In the genomic region with DNA sequence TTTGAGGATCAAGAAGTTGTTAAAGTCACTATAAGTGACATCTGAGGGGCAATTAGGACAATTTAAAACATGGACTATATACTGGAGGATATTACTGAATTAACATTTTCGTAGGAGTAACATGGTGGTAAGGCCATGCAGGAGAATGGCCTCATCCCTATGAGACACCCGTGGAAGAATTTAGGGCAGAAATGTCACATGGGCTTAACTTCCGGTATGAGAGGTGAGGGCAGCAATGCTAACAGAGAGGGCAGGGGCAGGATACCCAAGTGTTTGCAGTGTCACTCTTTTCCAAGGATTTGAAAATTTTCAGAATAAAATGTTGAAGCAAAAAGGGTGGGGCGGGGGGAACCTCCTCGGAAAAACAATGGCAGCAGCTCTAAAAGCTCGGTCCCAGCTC, we compare ENCODE assay signal across 9 cellular contexts. TPM values are rescaled to one million over a fixed set of nuclear protein-coding genes. Genes with fewer than 3 reads are reported as not detected.
DNase-seq lines count a peak whose midpoint lies in the region; ATAC-seq and TF ChIP-seq lines count a peak whose summit lies in the region.
"Had no signal": no experiment of that assay in that cellular context is flagged by ENCODE, and none has a peak within 500 bp of the region (broad histone marks: within the 10 kb centered on the region; RNA-seq: fewer than 3 reads in every experiment).

No MANE protein-coding gene starts in this region.

- intact Hi-C loops in IMR-90 (cut with micrococcal nuclease), result no loop called here
- intact Hi-C loops in dendritic cell treated with granulocyte-macrophage colony-stimulating factor and Interleukin-4, amounts not matched to agents 40 ng/mL and 50 ng/mL, for 4 days (cut with micrococcal nuclease), result no loop called here

- ATAC-seq in IMR-90 (ENCODE audit: low read depth), result peak; percentile 16

- peak overlapping the region; percentile 87 for H2AK5ac ChIP-seq in IMR-90 (ENCODE audit: low read depth, low read length)

- peaks cover 46% of the 10 kb centered on the region for H3K9me1 ChIP-seq in IMR-90 (ENCODE audit: insufficient read depth, low read length)

- no peaks in the 10 kb centered on the region for H3K27me3 ChIP-seq in IMR-90 (ENCODE audit: control insufficient read depth, insufficient read depth, low read length)

- peaks cover 46% of the 10 kb centered on the region for H3K4me1 ChIP-seq in IMR-90 (ENCODE audit: control insufficient read depth, insufficient read depth, low read length)

- H3K9ac ChIP-seq in IMR-90 (ENCODE audit: low read depth, low read length), result peak overlapping the region; percentile 30
- H3K9ac ChIP-seq: KMS-11 had no signal

- peak overlapping the region; percentile 67 for H2BK120ac ChIP-seq in IMR-90 (ENCODE audit: low read depth, low read length)

- no peaks in the 10 kb centered on the region for H3K27me3 Mint-ChIP-seq in dendritic cell treated with granulocyte-macrophage colony-stimulating factor and Interleukin-4, amounts not matched to agents 40 ng/mL and 50 ng/mL, for 4 days
- H3K27me3 Mint-ChIP-seq in nephron (ENCODE audit: low read depth), result peaks cover 4% of the 10 kb centered on the region

- peak overlapping the region; percentile 64 for H2AFZ ChIP-seq in IMR-90 (replicated peaks; ENCODE audit: low read length, poor library complexity)

- dilution Hi-C loops in IMR-90 (cut with HindIII; ENCODE audit: low sequenced_read_pairs, unreplicated experiment), result no loop called here

- H2BK20ac ChIP-seq in IMR-90 (ENCODE audit: low read depth, low read length), result peak overlapping the region; percentile 85

- peak overlapping the region; percentile 91 for H3K27ac Mint-ChIP-seq in dendritic cell treated with granulocyte-macrophage colony-stimulating factor and Interleukin-4, amounts not matched to agents 40 ng/mL and 50 ng/mL, for 4 days
- peak overlapping the region; percentile 77 to 89 (median 84) for H3K27ac Mint-ChIP-seq in nephron

- CTCF ChIA-PET in IMR-90 (lab: Yijun Ruan, JAX), result interaction anchor here (2.6 kb wide), 1 partner anchor 150 kb away, joined by 9 read pairs; a partner anchor contains a TSS

- peak overlapping the region; percentile 67 for H3K27ac ChIP-seq in IMR-90 (ENCODE audit: insufficient read depth, low read length)
- H3K27ac ChIP-seq: KMS-11 had no signal

- H3K9me3 Mint-ChIP-seq in dendritic cell treated with granulocyte-macrophage colony-stimulating factor and Interleukin-4, amounts not matched to agents 40 ng/mL and 50 ng/mL, for 4 days, result no peaks in the 10 kb centered on the region
- H3K9me3 Mint-ChIP-seq in nephron, result no peaks in the 10 kb centered on the region

- H4K8ac ChIP-seq in IMR-90 (ENCODE audit: low read depth in 2 of 2, low read length in 2 of 2), result peak overlapping the region; percentile 63 to 74

- peak overlapping the region; percentile 48; the same call in 1 of the 2 replicates for H3K56ac ChIP-seq in IMR-90 (ENCODE audit: extremely low read depth, insufficient read depth, low read length)

- no peak overlapping the region for H3K4me3 ChIP-seq in IMR-90 (ENCODE audit: insufficient read depth, low read depth, low read length)

- H2BK15ac ChIP-seq in IMR-90 (ENCODE audit: low read depth, low read length), result peak overlapping the region; percentile 64; the same call in 2 of the 3 replicates

- peak overlapping the region; percentile 58 for H3K4me3 Mint-ChIP-seq in dendritic cell treated with granulocyte-macrophage colony-stimulating factor and Interleukin-4, amounts not matched to agents 40 ng/mL and 50 ng/mL, for 4 days
- peak overlapping the region; percentile 6 to 43 (median 31) for H3K4me3 Mint-ChIP-seq in nephron

- H3K18ac ChIP-seq in IMR-90 (ENCODE audit: low read depth, low read length), result peak overlapping the region; percentile 1

- no peak for TF ChIP-seq POLR2A in IMR-90 (IDR thresholded peaks at IDR 0.05; ENCODE audit: low read depth, low read length)

- H3K23ac ChIP-seq in IMR-90 (ENCODE audit: low read depth, low read length), result peak overlapping the region; percentile 8

- peaks cover 10% of the 10 kb centered on the region for H3K36me3 ChIP-seq in IMR-90 (ENCODE audit: control insufficient read depth, insufficient read depth, low read length)

- no TSS peak for BruUV-seq in IMR-90 (replicated peaks; lab: Mats Ljungman, UMichigan)

- in situ Hi-C loops in IMR-90 (cut with MboI; ENCODE audit: low sequenced_read_pairs) (no loop called here), GM13976 (cut with MboI; ENCODE audit: low sequenced_read_pairs, unreplicated experiment) (no loop called here)

- H3K14ac ChIP-seq in IMR-90 (replicated peaks; ENCODE audit: low read depth, low read length), result peak overlapping the region; percentile 39

- peak overlapping the region; percentile 72 for H4K91ac ChIP-seq in IMR-90 (ENCODE audit: insufficient read depth, low read depth, low read length)

- peak overlapping the region; percentile 5 for H3K4me2 ChIP-seq in IMR-90 (ENCODE audit: low read depth, low read length)

- H3K4me1 Mint-ChIP-seq in dendritic cell treated with granulocyte-macrophage colony-stimulating factor and Interleukin-4, amounts not matched to agents 40 ng/mL and 50 ng/mL, for 4 days (ENCODE audit: low read depth), result peaks cover 96% of the 10 kb centered on the region
- H3K4me1 Mint-ChIP-seq in nephron, result peaks cover 86% of the 10 kb centered on the region

- peak overlapping the region; percentile 1 for H4K5ac ChIP-seq in IMR-90 (ENCODE audit: low read depth, low read length)

- 20% methylated on average over 3 of the region's 6 CpGs; no CpG with 5 or more reads in 1 of the 2 experiments for WGBS in IMR-90 (ENCODE audit: extremely low coverage in 2 of 2, insufficient read length in 1 of 2), 2 experiments

- TF ChIP-seq RAD21 in IMR-90 (IDR thresholded peaks at IDR 0.05; ENCODE audit: low read length), result no peak

- H3K79me1 ChIP-seq in IMR-90 (ENCODE audit: low read depth in 1 of 2, low read length in 2 of 2), result peaks cover 33 to 100% of the 10 kb centered on the region in 2 experiments; a peak in 3 of 4 replicates

- POLR2A ChIA-PET in IMR-90 (lab: Charles Lee; ENCODE audit: unreplicated experiment), result no interaction called here

- DNase-seq in AG08396 (ENCODE audit: low spot score) (peak; percentile 62), IMR-90 (peak; percentile 23), GM13976 (ENCODE audit: low spot score) (no peak), inferior parietal cortex (ENCODE audit: extremely low spot score) (no peak), retina (no peak)
- no peak for DNase-seq in stimulated activated CD4-positive, alpha-beta T cell treated with anti-CD3 and anti-CD28 coated beads, Interleukin-4, amount 100 ng/mL, for 1 hour

- H2BK5ac ChIP-seq in IMR-90 (ENCODE audit: low read depth, low read length, poor library complexity, severe bottlenecking), result peak overlapping the region; percentile 76

- peaks cover 89% of the 10 kb centered on the region for H4K20me1 ChIP-seq in IMR-90 (ENCODE audit: insufficient read depth, low read length)

- H2AK9ac ChIP-seq in IMR-90 (replicated peaks; ENCODE audit: low read depth, low read length, poor library complexity), result peak overlapping the region; percentile 84

- TF ChIP-seq CTCF in IMR-90 (conservative IDR thresholded peaks at IDR 0.05; ENCODE audit: low read depth, low read length) (no peak), nephron (IDR thresholded peaks at IDR 0.05; ENCODE audit: unreplicated experiment in 3 of 3) (no peak), GM13976 (IDR thresholded peaks at IDR 0.05; ENCODE audit: borderline replicate concordance, control extremely low read depth, extremely low read depth, insufficient read depth, missing control alignments) (no peak)

- no peaks in the 10 kb centered on the region for H3K9me3 ChIP-seq in IMR-90 (ENCODE audit: control insufficient read depth, insufficient read depth, low read length)

- H3K36me3 Mint-ChIP-seq in dendritic cell treated with granulocyte-macrophage colony-stimulating factor and Interleukin-4, amounts not matched to agents 40 ng/mL and 50 ng/mL, for 4 days (ENCODE audit: low read depth), result peaks cover 52% of the 10 kb centered on the region
- H3K36me3 Mint-ChIP-seq in nephron (ENCODE audit: low read depth), result peaks cover 4% of the 10 kb centered on the region

- H3K4ac ChIP-seq in IMR-90 (ENCODE audit: low read depth, low read length), result peak overlapping the region; percentile 95

TF ChIP-seq in IMR-90, 13 proteins besides CTCF, POLR2A, EP300 and RAD21:
- no peak for TF ChIP-seq BHLHE40 (IDR thresholded peaks at IDR 0.05; ENCODE audit: low read depth, low read length)
- TF ChIP-seq, protein P1, sequence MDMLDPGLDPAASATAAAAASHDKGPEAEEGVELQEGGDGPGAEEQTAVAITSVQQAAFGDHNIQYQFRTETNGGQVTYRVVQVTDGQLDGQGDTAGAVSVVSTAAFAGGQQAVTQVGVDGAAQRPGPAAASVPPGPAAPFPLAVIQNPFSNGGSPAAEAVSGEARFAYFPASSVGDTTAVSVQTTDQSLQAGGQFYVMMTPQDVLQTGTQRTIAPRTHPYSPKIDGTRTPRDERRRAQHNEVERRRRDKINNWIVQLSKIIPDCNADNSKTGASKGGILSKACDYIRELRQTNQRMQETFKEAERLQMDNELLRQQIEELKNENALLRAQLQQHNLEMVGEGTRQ (IDR thresholded peaks at IDR 0.05; ENCODE audit: low read depth, low read length), result peak; percentile 59
- TF ChIP-seq MAFK (IDR thresholded peaks at IDR 0.05; ENCODE audit: low read depth, low read length), result no peak
- no peak for TF ChIP-seq MXI1 (IDR thresholded peaks at IDR 0.05; ENCODE audit: borderline replicate concordance, low read depth, low read length)

RNA-seq across cellular contexts. Expression of a gene that starts 23.6 kb away (rescaled TPM):
- total RNA-seq in IMR-90 (2012; rRNA removed), result 42.5 and 46.7 TPM in 2 replicates
- polyA plus RNA-seq in IMR-90 (2012; rRNA removed), result 111 and 165 TPM in 2 replicates
- polyA plus RNA-seq in IMR-90 (2012; cell fraction: cytosol; rRNA removed), result 75.6 and 136 TPM in 2 replicates
- 170 and 215 TPM in 2 replicates for polyA plus RNA-seq in IMR-90 (2012; cell fraction: nucleus; rRNA removed; ENCODE audit: low replicate concordance)

RNA-seq across cellular contexts. Expression of a gene that starts 40.2 kb away (rescaled TPM):
- total RNA-seq in IMR-90 (2012; rRNA removed), result 0.54 and 1.4 TPM in 2 replicates
- polyA plus RNA-seq in IMR-90 (2012; rRNA removed), result 4.9 and 5.6 TPM in 2 replicates
- 2.2 and 2.4 TPM in 2 replicates for polyA plus RNA-seq in IMR-90 (2012; cell fraction: cytosol; rRNA removed)
- 34.4 and 78.7 TPM in 2 replicates for polyA plus RNA-seq in IMR-90 (2012; cell fraction: nucleus; rRNA removed; ENCODE audit: low replicate concordance)

RNA-seq across cellular contexts. Expression of a gene that starts 49.6 kb away (rescaled TPM):
- 1.4 and 1.7 TPM in 2 replicates for total RNA-seq in IMR-90 (2012; rRNA removed)
- polyA plus RNA-seq in IMR-90 (2012; rRNA removed), result 3.1 TPM in 2 replicates
- polyA plus RNA-seq in IMR-90 (2012; cell fraction: cytosol; rRNA removed), result 2.2 and 3.0 TPM in 2 replicates
- polyA plus RNA-seq in IMR-90 (2012; cell fraction: nucleus; rRNA removed; ENCODE audit: low replicate concordance), result 27.6 and 28.8 TPM in 2 replicates

RNA-seq across cellular contexts. Expression of a gene that starts 50.7 kb away (rescaled TPM):
- 297 and 375 TPM in 2 replicates for total RNA-seq in IMR-90 (2012; rRNA removed)
- polyA plus RNA-seq in IMR-90 (2012; rRNA removed), result 1,140 and 1,276 TPM in 2 replicates
- polyA plus RNA-seq in IMR-90 (2012; cell fraction: cytosol; rRNA removed), result 644 and 1,099 TPM in 2 replicates
- polyA plus RNA-seq in IMR-90 (2012; cell fraction: nucleus; rRNA removed; ENCODE audit: low replicate concordance), result 285 and 599 TPM in 2 replicates

Comparison
In these comparisons a context has a peak if more than half of its experiments do, and no peak if none do; other contexts are left out.
1. DNase-seq: peak in AG08396 (single experiment) and IMR-90 (single experiment); none in GM13976 (single experiment), stimulated activated CD4-positive, alpha-beta T cell treated with anti-CD3 and anti-CD28 coated beads, Interleukin-4, amount 100 ng/mL, for 1 hour (single experiment), inferior parietal cortex (single experiment) and retina (single experiment).